24 cellular contexts compared by ENCODE assay signal in the genomic region with DNA sequence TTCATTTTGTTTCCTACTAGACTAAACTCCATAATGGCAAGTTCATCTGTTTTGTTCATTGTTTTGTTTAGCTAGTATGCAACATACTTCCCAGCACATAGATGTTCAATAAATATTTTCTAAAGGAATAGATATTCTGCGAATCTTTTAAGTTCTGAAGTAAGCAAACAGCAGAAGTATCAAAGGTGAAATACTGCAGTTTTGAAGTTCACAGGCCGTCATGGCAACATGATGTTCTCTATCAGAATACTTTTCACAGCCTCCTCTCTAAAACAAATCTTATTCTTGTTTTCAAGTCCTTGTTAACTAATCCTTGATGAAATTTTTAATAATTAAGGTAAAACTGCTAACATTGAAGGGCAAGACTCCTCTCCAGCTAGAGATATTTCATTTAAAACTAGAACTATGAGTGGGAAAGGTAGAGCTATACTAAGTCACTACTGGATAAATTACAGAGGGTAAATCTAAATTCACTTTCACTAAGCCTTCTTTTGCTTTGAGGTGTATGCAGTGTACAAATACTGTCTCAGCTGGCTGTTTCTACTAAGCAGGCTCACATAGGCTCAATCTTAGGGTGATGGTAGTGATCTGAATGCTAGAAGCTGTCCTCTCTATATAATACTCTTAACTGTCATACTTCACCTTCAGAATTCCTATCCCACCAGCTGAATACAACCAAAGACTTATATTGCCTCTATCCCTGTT.
DNase-seq lines count a peak whose midpoint lies in the region; ATAC-seq and TF ChIP-seq lines count a peak whose summit lies in the region.
"Had no signal": no experiment of that assay in that cellular context is flagged by ENCODE, and none has a peak within 500 bp of the region (broad histone marks: within the 10 kb centered on the region; RNA-seq: fewer than 3 reads in every experiment).

No MANE protein-coding gene starts in this region.

- CTCF ChIA-PET in CD8-positive, alpha-beta memory T cell (lab: Charles Lee) = interaction anchor here (1.4 to 2.2 kb wide), 2 partner anchors 9 to 29 kb away, joined by 3 to 7 read pairs; no protein-coding TSS in a partner anchor

- H3K36me3 Mint-ChIP-seq in CD4-positive, CD25-positive, alpha-beta regulatory T cell = peaks cover 23% of the 10 kb centered on the region
- peaks cover 5 to 56% (median 14%) of the 10 kb centered on the region in 3 donors for H3K36me3 Mint-ChIP-seq in CD8-positive, alpha-beta memory T cell
- peaks cover 60% of the 10 kb centered on the region for H3K36me3 Mint-ChIP-seq in activated T-helper 17 cell treated with anti-CD3 and anti-CD28 coated beads, Interleukin-2, amount 50 U/mL, for 72 hours (ENCODE audit: low read depth)
- H3K36me3 Mint-ChIP-seq: natural killer cell treated with Interleukin-12 subunit alpha and Interleukin-12 subunit beta and Interleukin-15 and Interleukin-18, amount 100 ng/mL, for 72 hours had no signal

- H3K36me3 ChIP-seq in CD4-positive, CD25-positive, alpha-beta regulatory T cell (ENCODE audit: control insufficient read depth, insufficient read depth, low read length) = peaks cover 19% of the 10 kb centered on the region
- H3K36me3 ChIP-seq in CD8-positive, alpha-beta memory T cell (ENCODE audit: insufficient read depth, low read length) = peaks cover 6% of the 10 kb centered on the region
- peaks cover 0 to 13% (median 7%) of the 10 kb centered on the region in 4 donors for H3K36me3 ChIP-seq in right lobe of liver

- H3K9me3 Mint-ChIP-seq in CD4-positive, CD25-positive, alpha-beta regulatory T cell = peaks cover 0 to 1% (median 0%) of the 10 kb centered on the region in 7 donors
- H3K9me3 Mint-ChIP-seq in CD8-positive, alpha-beta memory T cell = no peaks in the 10 kb centered on the region
- H3K9me3 Mint-ChIP-seq in activated T-helper 17 cell treated with anti-CD3 and anti-CD28 coated beads, Interleukin-2, amount 50 U/mL, for 72 hours = no peaks in the 10 kb centered on the region
- H3K9me3 Mint-ChIP-seq: natural killer cell treated with Interleukin-12 subunit alpha and Interleukin-12 subunit beta and Interleukin-15 and Interleukin-18, amount 100 ng/mL, for 72 hours; WTC11 had no signal

- no peak overlapping the region for H3K27ac ChIP-seq in CD4-positive, CD25-positive, alpha-beta regulatory T cell (ENCODE audit: insufficient read depth, low read length, poor library complexity, severe bottlenecking)
- H3K27ac ChIP-seq in CD8-positive, alpha-beta memory T cell (ENCODE audit: low read depth, low read length) = no peak overlapping the region
- H3K27ac ChIP-seq in right lobe of liver = peak overlapping the region in 2 of 3 donors; percentile 10 to 17
- H3K27ac ChIP-seq: tibial nerve had no signal

- no peak for TF ChIP-seq POLR2A in right lobe of liver (IDR thresholded peaks at IDR 0.05)
- no peak for TF ChIP-seq POLR2A in GM18505 (IDR thresholded peaks at IDR 0.05; ENCODE audit: borderline replicate concordance, extremely low read depth, insufficient read depth, insufficient read length)

- no peaks in the 10 kb centered on the region for H3K27me3 ChIP-seq in CD4-positive, CD25-positive, alpha-beta regulatory T cell (ENCODE audit: control insufficient read depth, insufficient read depth, low read length)
- H3K27me3 ChIP-seq in CD8-positive, alpha-beta memory T cell (ENCODE audit: insufficient read depth, low read length, poor library complexity, severe bottlenecking) = no peaks in the 10 kb centered on the region
- no peaks in the 10 kb centered on the region for H3K27me3 ChIP-seq in right lobe of liver
- H3K27me3 ChIP-seq: tibial nerve had no signal

- peaks cover 18 to 35% (median 30%) of the 10 kb centered on the region in 4 donors for H3K4me1 Mint-ChIP-seq in CD4-positive, CD25-positive, alpha-beta regulatory T cell
- peaks cover 13 to 24% (median 18%) of the 10 kb centered on the region in 3 donors for H3K4me1 Mint-ChIP-seq in CD8-positive, alpha-beta memory T cell
- no peaks in the 10 kb centered on the region for H3K4me1 Mint-ChIP-seq in activated T-helper 17 cell treated with anti-CD3 and anti-CD28 coated beads, Interleukin-2, amount 50 U/mL, for 72 hours
- H3K4me1 Mint-ChIP-seq: WTC11 had no signal

- no peaks in the 10 kb centered on the region for H3K27me3 Mint-ChIP-seq in CD4-positive, CD25-positive, alpha-beta regulatory T cell
- H3K27me3 Mint-ChIP-seq in CD8-positive, alpha-beta memory T cell = no peaks in the 10 kb centered on the region
- no peaks in the 10 kb centered on the region for H3K27me3 Mint-ChIP-seq in activated T-helper 17 cell treated with anti-CD3 and anti-CD28 coated beads, Interleukin-2, amount 50 U/mL, for 72 hours
- H3K27me3 Mint-ChIP-seq: natural killer cell treated with Interleukin-12 subunit alpha and Interleukin-12 subunit beta and Interleukin-15 and Interleukin-18, amount 100 ng/mL, for 72 hours had no signal

- H3K4me3 ChIP-seq in CD4-positive, CD25-positive, alpha-beta regulatory T cell (ENCODE audit: low read depth, low read length) = no peak overlapping the region
- H3K4me3 ChIP-seq in CD8-positive, alpha-beta memory T cell (ENCODE audit: low read length) = no peak overlapping the region
- no peak overlapping the region for H3K4me3 ChIP-seq in right lobe of liver
- H3K4me3 ChIP-seq: tibial nerve had no signal

- POLR2A ChIA-PET in CD8-positive, alpha-beta memory T cell (lab: Charles Lee) = no interaction called here

- 30% methylated on average over 2 of the region's 2 CpGs for WGBS in right lobe of liver (ENCODE audit: insufficient coverage, low coverage, low lambda C conversion rate, missing lambda C conversion rate)

- no peak overlapping the region for H3K4me3 Mint-ChIP-seq in CD4-positive, CD25-positive, alpha-beta regulatory T cell
- no peak overlapping the region for H3K4me3 Mint-ChIP-seq in CD8-positive, alpha-beta memory T cell
- no peak overlapping the region for H3K4me3 Mint-ChIP-seq in activated T-helper 17 cell treated with anti-CD3 and anti-CD28 coated beads, Interleukin-2, amount 50 U/mL, for 72 hours
- H3K4me3 Mint-ChIP-seq: natural killer cell treated with Interleukin-12 subunit alpha and Interleukin-12 subunit beta and Interleukin-15 and Interleukin-18, amount 100 ng/mL, for 72 hours; WTC11 had no signal

- DNase-seq in CD4-positive, CD25-positive, alpha-beta regulatory T cell = no peak
- DNase-seq in CD8-positive, alpha-beta memory T cell = no peak
- no peak for DNase-seq in right lobe of liver
- DNase-seq in NCI-H748 (lab: John Stamatoyannopoulos, UW; ENCODE audit: unreplicated experiment) = no peak
- DNase-seq: activated CD4-positive, alpha-beta T cell treated with anti-CD3 and anti-CD28 coated beads, Interleukin-2, amount 50 U/mL, for 4 hours; Calu3; cerebellar nuclear complex; DND-41; GOT3; islet precursor cell; left ventricle myocardium superior; midbrain; NCI-H1048; NCI-H1694; retina; Right ventricle myocardium superior; small intestine; T1000 had no signal

- ATAC-seq in CD4-positive, CD25-positive, alpha-beta regulatory T cell (ENCODE audit: low read depth in 2 of 2) = no peak
- ATAC-seq in activated T-helper 17 cell treated with anti-CD3 and anti-CD28 coated beads, Interleukin-2, amount 50 U/mL, for 72 hours (replicated peaks) = no peak
- ATAC-seq in right lobe of liver (peak; percentile 58 to 79 (median 59)), GM18505 (IDR thresholded peaks at IDR 0.05; ENCODE audit: unreplicated experiment) (no peak), GM21367 (IDR thresholded peaks at IDR 0.05; ENCODE audit: unreplicated experiment) (no peak)
- ATAC-seq: left ventricle myocardium superior, WTC11 had no signal

- H3K4me1 ChIP-seq in CD4-positive, CD25-positive, alpha-beta regulatory T cell (ENCODE audit: control insufficient read depth, insufficient read depth, low read length, poor library complexity, severe bottlenecking) = no peaks in the 10 kb centered on the region
- H3K4me1 ChIP-seq in CD8-positive, alpha-beta memory T cell (ENCODE audit: insufficient read depth, low read length) = no peaks in the 10 kb centered on the region
- peaks cover 0 to 12% (median 5%) of the 10 kb centered on the region in 4 donors for H3K4me1 ChIP-seq in right lobe of liver

- intact Hi-C loops in right lobe of liver (cut with DNase I) = no loop called here

- peak overlapping the region in 2 of 3 donors; percentile 43 to 73 for H3K27ac Mint-ChIP-seq in CD4-positive, CD25-positive, alpha-beta regulatory T cell
- peak overlapping the region in 5 of 8 donors; percentile 12 to 80 (median 55) for H3K27ac Mint-ChIP-seq in CD8-positive, alpha-beta memory T cell
- peak overlapping the region; percentile 67 for H3K27ac Mint-ChIP-seq in activated T-helper 17 cell treated with anti-CD3 and anti-CD28 coated beads, Interleukin-2, amount 50 U/mL, for 72 hours
- H3K27ac Mint-ChIP-seq: natural killer cell treated with Interleukin-12 subunit alpha and Interleukin-12 subunit beta and Interleukin-15 and Interleukin-18, amount 100 ng/mL, for 72 hours had no signal

- no peaks in the 10 kb centered on the region for H3K9me3 ChIP-seq in CD4-positive, CD25-positive, alpha-beta regulatory T cell (ENCODE audit: control insufficient read depth in 2 of 2, low read length in 2 of 2)
- no peaks in the 10 kb centered on the region for H3K9me3 ChIP-seq in CD8-positive, alpha-beta memory T cell (ENCODE audit: low read length)
- no peaks in the 10 kb centered on the region for H3K9me3 ChIP-seq in right lobe of liver
- H3K9me3 ChIP-seq: tibial nerve had no signal

- no peak for TF ChIP-seq CTCF in right lobe of liver (IDR thresholded peaks at IDR 0.05)

Comparison
In these comparisons a context has a peak if more than half of its experiments do, and no peak if none do; other contexts are left out.
1. ATAC-seq: peak in right lobe of liver (4 of 4); none in CD4-positive, CD25-positive, alpha-beta regulatory T cell (0 of 2), activated T-helper 17 cell treated with anti-CD3 and anti-CD28 coated beads, Interleukin-2, amount 50 U/mL, for 72 hours (single experiment), GM18505 (single experiment) and GM21367 (single experiment).
2. H3K27ac ChIP-seq: peak in right lobe of liver (2 of 3); none in CD4-positive, CD25-positive, alpha-beta regulatory T cell (single experiment) and CD8-positive, alpha-beta memory T cell (single experiment).
3. Peak in every context shown above with its lines, with median percentiles within 50 percentile points of each other: H3K27ac Mint-ChIP-seq.